In the genomic region with DNA sequence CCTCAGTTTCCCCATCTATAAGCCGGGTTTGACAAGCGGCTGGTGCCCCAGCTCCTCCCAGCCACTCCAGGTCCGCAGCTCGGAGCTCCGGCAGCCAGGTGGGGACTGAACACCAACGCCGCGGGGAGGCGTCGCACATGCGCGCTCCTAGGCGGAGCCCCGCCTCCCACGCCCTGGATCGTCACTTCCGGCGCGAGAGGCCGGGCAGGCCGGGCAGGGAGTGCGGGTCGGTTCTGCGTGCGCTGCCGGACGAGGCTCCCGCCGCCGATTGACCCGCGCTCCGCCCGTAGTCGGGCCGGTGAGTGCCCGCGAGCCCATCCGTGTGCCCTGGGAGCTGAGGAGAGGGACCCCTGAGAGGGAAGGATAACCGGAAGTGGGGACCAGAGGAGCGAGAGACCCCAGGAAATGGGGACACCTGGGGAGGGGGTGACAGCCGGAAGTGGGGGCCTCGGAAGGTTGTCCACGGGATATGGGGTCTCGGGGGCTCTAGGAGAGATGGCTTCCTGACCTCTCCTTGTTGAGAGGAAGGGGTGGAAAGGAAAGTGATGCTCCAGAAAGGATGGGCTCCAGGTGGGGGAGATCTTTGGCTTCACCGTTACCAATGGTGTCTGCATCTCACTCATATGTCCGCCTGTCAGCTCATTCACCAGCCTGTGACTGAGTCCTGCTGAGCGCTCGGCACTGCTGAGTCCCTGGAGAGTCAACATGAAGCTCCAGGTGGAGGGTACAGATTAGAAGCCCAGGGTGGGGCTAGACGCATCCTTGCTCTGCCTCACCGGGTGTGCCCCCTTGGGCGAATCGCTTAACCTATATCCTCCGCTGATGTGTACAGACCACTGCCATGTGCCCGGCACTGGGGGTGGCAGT, we compare ENCODE assay signal across 8 cellular contexts. TPM values are rescaled to one million over a fixed set of nuclear protein-coding genes. Genes with fewer than 3 reads are reported as not detected.
DNase-seq lines count a peak whose midpoint lies in the region; ATAC-seq and TF ChIP-seq lines count a peak whose summit lies in the region.

A gene with protein sequence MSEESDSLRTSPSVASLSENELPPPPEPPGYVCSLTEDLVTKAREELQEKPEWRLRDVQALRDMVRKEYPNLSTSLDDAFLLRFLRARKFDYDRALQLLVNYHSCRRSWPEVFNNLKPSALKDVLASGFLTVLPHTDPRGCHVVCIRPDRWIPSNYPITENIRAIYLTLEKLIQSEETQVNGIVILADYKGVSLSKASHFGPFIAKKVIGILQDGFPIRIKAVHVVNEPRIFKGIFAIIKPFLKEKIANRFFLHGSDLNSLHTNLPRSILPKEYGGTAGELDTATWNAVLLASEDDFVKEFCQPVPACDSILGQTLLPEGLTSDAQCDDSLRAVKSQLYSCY (plus strand): TSS at position 181 of the 867 bp plus-strand sequence. CDS start 4,126 bp downstream, outside the sequence.

- DNase-seq in DMS 273 (lab: John Stamatoyannopoulos, UW; ENCODE audit: unreplicated experiment): peak; percentile 97
- DNase-seq in HuH-7.5 (ENCODE audit: low spot score): peak; percentile 85
- DNase-seq in OCI-LY7 (ENCODE audit: low spot score): peak; percentile 95
- DNase-seq in activated T-cell treated with anti-CD3 and anti-CD28 coated beads for 24 hours (ENCODE audit: low read depth): peak; percentile 88
- peak; percentile 53 for DNase-seq in epithelial cell of prostate (ENCODE audit: low read depth, low spot score)
- peak; percentile 89 for DNase-seq in mucosa of gallbladder (ENCODE audit: low spot score)
- DNase-seq in stimulated activated CD8-positive, alpha-beta memory T cell treated with anti-CD3 and anti-CD28 coated beads, Interleukin-4, amount 100 ng/mL, for 24 hours (ENCODE audit: low read depth): peak; percentile 86

- peak within 1 kb of the TSS; percentile 90 for H2AFZ ChIP-seq in OCI-LY7 (ENCODE audit: low read length)

- H3K27ac ChIP-seq in OCI-LY7 (ENCODE audit: low read depth, low read length, poor library complexity, severe bottlenecking) (peak within 1 kb of the TSS; percentile 59), epithelial cell of prostate (peak within 1 kb of the TSS; percentile 78)

- BruUV-seq in OCI-LY7 (replicated peaks; lab: Mats Ljungman, UMichigan): no TSS peak

- peak within 1 kb of the TSS; percentile 99 for H3K4me2 ChIP-seq in OCI-LY7 (ENCODE audit: low read length)

- intact Hi-C loops in OCI-LY7 (cut with micrococcal nuclease; ENCODE audit: unreplicated experiment): loop anchor here (2.0 to 5.0 kb wide), 2 partner anchors 46 to 135 kb away; a partner anchor contains a TSS

- H3K36me3 ChIP-seq in OCI-LY7 (ENCODE audit: insufficient read depth, low read length): peaks cover 11% of the 10 kb centered on the region; the same call in 1 of the 2 replicates

- TF ChIP-seq CTCF in OCI-LY7 (conservative IDR thresholded peaks at IDR 0.05; ENCODE audit: low read length): peak; percentile 46; the same call in 1 of the 2 replicates

- peaks cover 12% of the 10 kb centered on the region; the same call in 1 of the 2 replicates for H3K79me2 ChIP-seq in OCI-LY7 (ENCODE audit: insufficient read depth, low read depth, low read length)

- peaks cover 25% of the 10 kb centered on the region for H3K4me1 ChIP-seq in OCI-LY7 (ENCODE audit: insufficient read depth, low read length, poor library complexity, severe bottlenecking)

- CTCF ChIA-PET in OCI-LY7 (lab: Charles Lee; ENCODE audit: unreplicated experiment): interaction anchor here (1.1 kb wide), 1 partner anchor 126 kb away, joined by 3 read pairs; no protein-coding TSS in a partner anchor

- no peaks in the 10 kb centered on the region for H4K20me1 ChIP-seq in OCI-LY7 (ENCODE audit: insufficient read depth, low read length)

- POLR2A ChIA-PET in OCI-LY7 (lab: Charles Lee): interaction anchor here (0.6 to 1.6 kb wide), 8 partner anchors 20 to 348 kb away, joined by 3 to 4 read pairs (median 4); no protein-coding TSS in a partner anchor

- no peaks in the 10 kb centered on the region for H3K9me3 ChIP-seq in OCI-LY7 (ENCODE audit: low read length)

- peak; percentile 84 for ATAC-seq in GM21528 (IDR thresholded peaks at IDR 0.05; ENCODE audit: low FRiP score, unreplicated experiment)

- peak within 1 kb of the TSS; percentile 92 for H3K4me3 ChIP-seq in OCI-LY7 (ENCODE audit: low read depth, low read length, poor library complexity, severe bottlenecking)

- no peaks in the 10 kb centered on the region for H3K9me2 ChIP-seq in OCI-LY7 (ENCODE audit: insufficient read depth, low read length)

RNA-seq across cellular contexts. Expression of the gene that starts here (rescaled TPM):
- total RNA-seq in OCI-LY7 (2014; rRNA removed; shearing (Covaris generic)): 3.2 and 5.6 TPM in 2 replicates
- 18.8 and 19.8 TPM in 2 replicates for total RNA-seq in OCI-LY7 (2022)
- total RNA-seq in mucosa of gallbladder: 14.8 TPM

Comparison
In these comparisons a context has a peak if more than half of its experiments do, and no peak if none do; other contexts are left out.
1. Peak in every context shown above with its lines: DNase-seq, ATAC-seq, H3K4me3 ChIP-seq and H3K27ac ChIP-seq.